In genomic region chr20:19970256-19970765, GRCh38 we compare ENCODE assay signal across 19 cellular contexts.
"Had no signal": no experiment of that assay in that cellular context is flagged by ENCODE, and none has a peak within 500 bp of the region (broad histone marks: within the 10 kb centered on the region; RNA-seq: fewer than 3 reads in every experiment).

No MANE protein-coding gene starts in this region.

- H3K27ac ChIP-seq: adrenal gland, pancreas had no signal

- H3K4me3 Mint-ChIP-seq: effector memory CD8-positive, alpha-beta T cell; natural killer cell treated with Interleukin-12 subunit alpha and Interleukin-12 subunit beta and Interleukin-15 and Interleukin-18, amount 100 ng/mL, for 72 hours; stimulated activated naive CD8-positive, alpha-beta T cell treated with anti-CD3 and anti-CD28 coated beads, Interleukin-15, Interleukin-2, amounts not matched to agents 100 ng/mL and 50 ng/mL, for 24 hours; T-helper 1 cell treated with Interleukin-12 subunit alpha and Interleukin-12 subunit beta and Interleukin-4 antibody, amounts not matched to agents 30 μg/mL and 1 μg/mL, for 36 hours; WTC11 had no signal

- H3K27ac Mint-ChIP-seq: activated naive CD4-positive, alpha-beta T cell treated with anti-CD3 and anti-CD28 coated beads, Interleukin-2, amount 50 U/mL, for 72 hours; effector memory CD8-positive, alpha-beta T cell; natural killer cell treated with Interleukin-12 subunit alpha and Interleukin-12 subunit beta and Interleukin-15 and Interleukin-18, amount 100 ng/mL, for 72 hours; stimulated activated naive CD8-positive, alpha-beta T cell treated with anti-CD3 and anti-CD28 coated beads, Interleukin-15, Interleukin-2, amounts not matched to agents 100 ng/mL and 50 ng/mL, for 24 hours; T-helper 1 cell treated with Interleukin-12 subunit alpha and Interleukin-12 subunit beta and Interleukin-4 antibody, amounts not matched to agents 30 μg/mL and 1 μg/mL, for 36 hours had no signal

- H3K36me3 ChIP-seq: pancreas had no signal

- H3K9me3 ChIP-seq: adrenal gland, heart right ventricle, pancreas, thoracic aorta, upper lobe of left lung had no signal

- H3K4me1 Mint-ChIP-seq: WTC11 had no signal

- H3K27me3 ChIP-seq: adrenal gland, heart right ventricle, pancreas, upper lobe of left lung had no signal

- H3K4me3 ChIP-seq: adrenal gland, heart right ventricle, lung, pancreas, thoracic aorta, upper lobe of left lung had no signal

- ATAC-seq: activated naive CD4-positive, alpha-beta T cell treated with anti-CD3 and anti-CD28 coated beads, Interleukin-2, amount 50 U/mL, for 72 hours; effector memory CD8-positive, alpha-beta T cell; esophagus mucosa; heart right ventricle; left colon; pancreas; right cardiac atrium; WTC11 had no signal

- H3K9me3 Mint-ChIP-seq: activated naive CD4-positive, alpha-beta T cell treated with anti-CD3 and anti-CD28 coated beads, Interleukin-2, amount 50 U/mL, for 72 hours; effector memory CD8-positive, alpha-beta T cell; natural killer cell treated with Interleukin-12 subunit alpha and Interleukin-12 subunit beta and Interleukin-15 and Interleukin-18, amount 100 ng/mL, for 72 hours; stimulated activated naive CD8-positive, alpha-beta T cell treated with anti-CD3 and anti-CD28 coated beads, Interleukin-15, Interleukin-2, amounts not matched to agents 100 ng/mL and 50 ng/mL, for 24 hours; T-helper 1 cell treated with Interleukin-12 subunit alpha and Interleukin-12 subunit beta and Interleukin-4 antibody, amounts not matched to agents 30 μg/mL and 1 μg/mL, for 36 hours; WTC11 had no signal

- H3K36me3 Mint-ChIP-seq: activated naive CD4-positive, alpha-beta T cell treated with anti-CD3 and anti-CD28 coated beads, Interleukin-2, amount 50 U/mL, for 72 hours; natural killer cell treated with Interleukin-12 subunit alpha and Interleukin-12 subunit beta and Interleukin-15 and Interleukin-18, amount 100 ng/mL, for 72 hours; WTC11 had no signal

- DNase-seq: activated T-cell treated with anti-CD3 and anti-CD28 coated beads, Interleukin-2, amount 50 U/mL, for 1 hour; adrenal gland; effector memory CD8-positive, alpha-beta T cell; heart right ventricle; islet precursor cell; left colon; pancreas; right cardiac atrium; stimulated activated CD4-positive, alpha-beta T cell treated with anti-CD3 and anti-CD28 coated beads, Interleukin-12 subunit alpha, Interleukin-12 subunit beta, amount 100 ng/mL, for 4 hours; T1000; upper lobe of left lung had no signal

- H3K27me3 Mint-ChIP-seq: stimulated activated naive CD8-positive, alpha-beta T cell treated with anti-CD3 and anti-CD28 coated beads, Interleukin-15, Interleukin-2, amounts not matched to agents 100 ng/mL and 50 ng/mL, for 24 hours had no signal
